In genomic region chr5:29701600-29701999, GRCh38 we compare ENCODE assay signal across 8 cellular contexts.
"Had no signal": no experiment of that assay in that cellular context is flagged by ENCODE, and none has a peak within 500 bp of the region (broad histone marks: within the 10 kb centered on the region; RNA-seq: fewer than 3 reads in every experiment).

No MANE protein-coding gene starts in this region.

- DNase-seq: GDM1, GF-D8 had no signal

- H3K4me3 ChIP-seq: GM12878 had no signal

- ATAC-seq: GM12878 had no signal

- FAIRE-seq: G401.6, GM12878, GM12891, GM12892, GM18507, GM19239 had no signal
